8 cellular contexts compared by ENCODE assay signal in genomic region chr15:85615930-85616329, GRCh38.
DNase-seq lines count a peak whose midpoint lies in the region; ATAC-seq and TF ChIP-seq lines count a peak whose summit lies in the region.

No MANE protein-coding gene starts in this region.

- intact Hi-C loops in natural killer cell (cut with micrococcal nuclease), result no loop called here

- peaks cover 30% of the 10 kb centered on the region for H3K4me1 ChIP-seq in HEK293 (ENCODE audit: control insufficient read depth, insufficient read depth, low read length)

- H3K4me3 Mint-ChIP-seq in endothelial cell (ENCODE audit: unreplicated experiment) (no peak overlapping the region), natural killer cell (no peak overlapping the region)

- POLR2A ChIA-PET in HEK293 (lab: Yijun Ruan, JAX), result no interaction called here

- H3K9me3 ChIP-seq in HEK293 (ENCODE audit: control insufficient read depth, insufficient read depth, low read depth, low read length), result no peaks in the 10 kb centered on the region

- H3K27me3 Mint-ChIP-seq in endothelial cell (ENCODE audit: unreplicated experiment) (peaks cover 3% of the 10 kb centered on the region), natural killer cell (ENCODE audit: low read depth in 2 of 2) (no peaks in the 10 kb centered on the region)

- DNase-seq in SKM-1 treated with dmso at 0.1 percent for 144 hours (lab: John Stamatoyannopoulos, UW; ENCODE audit: unreplicated experiment) (peak; percentile 27), SKM-1 (lab: John Stamatoyannopoulos, UW; ENCODE audit: unreplicated experiment) (no peak), RKO (ENCODE audit: low spot score) (peak; percentile 25), endothelial cell (ENCODE audit: low spot score) (peak; percentile 39), natural killer cell (no peak), NCI-H2196 treated with DMSO at 0.1 percent for 48 hours (lab: John Stamatoyannopoulos, UW; ENCODE audit: unreplicated experiment) (no peak), NCI-H187 (lab: John Stamatoyannopoulos, UW) (no peak)

- H3K36me3 ChIP-seq in HEK293 (ENCODE audit: control insufficient read depth in 2 of 2, insufficient read depth in 1 of 2, low read length in 2 of 2), result no peaks in the 10 kb centered on the region

- no peak overlapping the region for H3K4me3 ChIP-seq in HEK293 (ENCODE audit: low read depth, low read length)

- ATAC-seq in natural killer cell, result peak; percentile 45 to 67 (median 63)

- no peak overlapping the region for H3K27ac ChIP-seq in HEK293 (ENCODE audit: extremely low read depth, low read depth, low read length)

- H3K27ac Mint-ChIP-seq in endothelial cell (ENCODE audit: unreplicated experiment), result peak overlapping the region; percentile 30
- H3K27ac Mint-ChIP-seq in natural killer cell, result peak overlapping the region in 1 of 2 donors; percentile 56

- H3K4me1 Mint-ChIP-seq in endothelial cell (ENCODE audit: unreplicated experiment), result peaks cover 33% of the 10 kb centered on the region
- H3K4me1 Mint-ChIP-seq in natural killer cell, result peaks cover 22 to 24% of the 10 kb centered on the region in 2 donors

- CTCF ChIA-PET in HEK293 (lab: Yijun Ruan, JAX), result interaction anchor here (0.6 to 1.1 kb wide), 7 partner anchors 8 to 677 kb away, joined by 3 to 6 read pairs (median 4); no protein-coding TSS in a partner anchor

- H3K9me3 Mint-ChIP-seq in endothelial cell (ENCODE audit: unreplicated experiment) (no peaks in the 10 kb centered on the region), natural killer cell (no peaks in the 10 kb centered on the region)

- no peak for TF ChIP-seq CTCF in HEK293 (tag by site-specific recombination; IDR thresholded peaks at IDR 0.05)
- peak; percentile 53 for TF ChIP-seq CTCF in endothelial cell (IDR thresholded peaks at IDR 0.05; ENCODE audit: unreplicated experiment)
- TF ChIP-seq CTCF in natural killer cell (IDR thresholded peaks at IDR 0.05), result peak; percentile 59

- H3K36me3 Mint-ChIP-seq in endothelial cell (ENCODE audit: low read depth, unreplicated experiment) (peaks cover 7% of the 10 kb centered on the region), natural killer cell (peaks cover 9% of the 10 kb centered on the region)

TF ChIP-seq in HEK293, 187 proteins besides CTCF, POLR2A, EP300 and RAD21:
- TF ChIP-seq ZNF654 (tag by site-specific recombination; IDR thresholded peaks at IDR 0.05; ENCODE audit: low read depth), result peak; percentile 31
- no peak for TF ChIP-seq ELK4 (IDR thresholded peaks at IDR 0.05; ENCODE audit: borderline replicate concordance, low read depth, low read length)

Comparison
In these comparisons a context has a peak if more than half of its experiments do, and no peak if none do; other contexts are left out.
1. DNase-seq: peak in SKM-1 treated with dmso at 0.1 percent for 144 hours (single experiment), RKO (single experiment) and endothelial cell (single experiment); none in SKM-1 (single experiment), natural killer cell (single experiment), NCI-H2196 treated with DMSO at 0.1 percent for 48 hours (single experiment) and NCI-H187 (0 of 2).